ENCODE assay signal across 1 cellular context in the genomic region with DNA sequence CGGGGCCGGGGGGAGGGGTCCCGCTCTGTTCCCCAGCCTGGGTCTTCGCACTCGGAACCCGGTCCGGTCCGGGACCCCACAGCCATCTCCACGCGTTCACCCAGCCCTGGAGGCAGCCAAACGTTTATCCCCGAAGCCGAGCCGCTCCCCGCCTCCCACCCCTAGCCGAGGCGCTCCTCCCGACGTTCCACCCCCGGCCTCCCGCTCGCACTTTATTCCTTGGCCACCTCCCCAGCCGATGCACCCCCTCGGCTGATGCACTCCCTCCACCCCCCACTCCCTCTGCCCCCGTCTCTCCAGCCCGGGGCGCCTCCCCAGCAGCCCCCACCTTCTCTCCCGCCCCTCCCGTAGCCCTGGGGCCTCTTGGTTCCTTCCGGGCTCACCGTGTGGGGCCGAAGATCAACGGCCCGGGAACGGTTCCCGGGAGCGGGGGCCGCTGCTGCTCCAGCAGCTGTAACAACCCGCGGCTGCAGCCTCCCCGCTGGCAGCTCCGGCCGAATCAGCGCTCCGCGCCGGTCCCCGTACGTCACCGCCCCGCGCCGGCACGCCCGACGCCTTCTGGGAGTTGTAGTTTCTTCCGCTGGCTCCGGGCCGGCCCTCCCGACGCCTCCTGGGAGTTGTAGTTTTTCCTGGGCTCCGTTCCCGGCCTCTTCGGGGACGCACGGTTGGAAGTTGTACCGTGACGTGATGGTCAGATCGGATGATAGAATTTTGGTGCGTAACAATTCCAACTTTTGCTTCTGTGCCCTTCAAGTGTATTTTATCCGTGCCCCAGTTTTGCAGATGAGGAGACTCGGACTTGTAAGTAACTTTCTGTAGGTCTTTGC.
A peak's percentile ranks its signal among the peaks of the same experiment; 100 is the strongest.
TF ChIP-seq lines count a peak whose summit lies in the region.

A gene with protein sequence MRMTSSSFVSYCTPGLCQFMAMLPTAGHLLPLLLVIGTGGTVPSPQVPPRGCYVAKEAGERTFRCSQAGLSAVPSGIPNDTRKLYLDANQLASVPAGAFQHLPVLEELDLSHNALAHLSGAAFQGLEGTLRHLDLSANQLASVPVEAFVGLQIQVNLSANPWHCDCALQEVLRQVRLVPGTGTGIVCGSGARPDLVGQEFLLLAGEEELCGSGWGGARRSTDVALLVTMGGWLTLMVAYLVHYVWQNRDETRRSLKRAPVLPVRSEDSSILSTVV (plus strand): TSS at position 632 of the 827 bp plus-strand sequence. CDS start 13,792 bp downstream, outside the sequence.
A gene with protein sequence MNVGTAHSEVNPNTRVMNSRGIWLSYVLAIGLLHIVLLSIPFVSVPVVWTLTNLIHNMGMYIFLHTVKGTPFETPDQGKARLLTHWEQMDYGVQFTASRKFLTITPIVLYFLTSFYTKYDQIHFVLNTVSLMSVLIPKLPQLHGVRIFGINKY (minus strand): TSS at position 501 of the 827 bp plus-strand sequence. CDS start 3,398 bp downstream, outside the sequence.

TF ChIP-seq in endothelial cell of umbilical vein, 7 proteins besides CTCF, POLR2A, EP300 and RAD21:
- TF ChIP-seq FOS (IDR thresholded peaks at IDR 0.05; ENCODE audit: borderline replicate concordance, insufficient read depth, low read length), result no peak
- TF ChIP-seq, protein P1, sequence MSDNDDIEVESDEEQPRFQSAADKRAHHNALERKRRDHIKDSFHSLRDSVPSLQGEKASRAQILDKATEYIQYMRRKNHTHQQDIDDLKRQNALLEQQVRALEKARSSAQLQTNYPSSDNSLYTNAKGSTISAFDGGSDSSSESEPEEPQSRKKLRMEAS (IDR thresholded peaks at IDR 0.05; ENCODE audit: insufficient read depth, insufficient read length), result no peak
- no peak for TF ChIP-seq MYC (IDR thresholded peaks at IDR 0.05; ENCODE audit: low read depth, low read length)
- TF ChIP-seq POLR2AphosphoS5 (IDR thresholded peaks at IDR 0.05; ENCODE audit: insufficient read depth, low read depth, low read length), result peak; percentile 67
- TF ChIP-seq EZH2 (IDR thresholded peaks at IDR 0.05; ENCODE audit: borderline replicate concordance, low read depth, low read length, severe bottlenecking), result no peak
